8 cellular contexts compared by ENCODE assay signal in genomic region chr16:28538733-28539596, GRCh38. TPM values are rescaled to one million over a fixed set of nuclear protein-coding genes. Genes with fewer than 3 reads are reported as not detected.
A peak's percentile ranks its signal among the peaks of the same experiment; 100 is the strongest.
DNase-seq lines count a peak whose midpoint lies in the region; ATAC-seq and TF ChIP-seq lines count a peak whose summit lies in the region.

A gene with protein sequence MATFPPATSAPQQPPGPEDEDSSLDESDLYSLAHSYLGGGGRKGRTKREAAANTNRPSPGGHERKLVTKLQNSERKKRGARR (minus strand): TSS chr16:28538974. CDS start chr16:28538907, 67 bp downstream.

- peak within 1 kb of the TSS; percentile 8 for H3K4me3 ChIP-seq in retinal pigment epithelial cell (ENCODE audit: low read length)

- peak; percentile 97 to 99 for ATAC-seq in left cardiac atrium
- ATAC-seq in HG02970 (IDR thresholded peaks at IDR 0.05; ENCODE audit: low FRiP score, unreplicated experiment): no peak

- peak; percentile 99 for DNase-seq in GM04504 (ENCODE audit: low read depth)
- DNase-seq in amniotic epithelial cell (ENCODE audit: low read depth): peak; percentile 94
- DNase-seq in left cardiac atrium: peak; percentile 95
- DNase-seq in retinal pigment epithelial cell (ENCODE audit: low read depth): peak; percentile 76
- DNase-seq in T1000 (lab: John Stamatoyannopoulos, UW): no peak
- no peak for DNase-seq in NK-92 treated with Interleukin-12 subunit alpha and Interleukin-12 subunit beta, amount 100 ng/mL, for 24 hours (lab: John Stamatoyannopoulos, UW)
- no peak for DNase-seq in GM10266 (ENCODE audit: extremely low spot score)

- TF ChIP-seq CTCF in retinal pigment epithelial cell (conservative IDR thresholded peaks at IDR 0.05; ENCODE audit: low read depth, low read length) (no peak), GM10266 (IDR thresholded peaks at IDR 0.05; ENCODE audit: control insufficient read depth, insufficient read depth, low read depth, missing control alignments) (no peak)

- intact Hi-C loops in left cardiac atrium (cut with DNase I): no loop called here

RNA-seq across cellular contexts. Expression of the gene that starts here (rescaled TPM):
- 10 to 100 TPM; 49.3 to 90.2 TPM for total RNA-seq in left cardiac atrium

Comparison
In these comparisons a context has a peak if more than half of its experiments do, and no peak if none do; other contexts are left out.
1. DNase-seq: peak in GM04504 (single experiment), amniotic epithelial cell (single experiment), left cardiac atrium (single experiment) and retinal pigment epithelial cell (single experiment); none in T1000 (single experiment), NK-92 treated with Interleukin-12 subunit alpha and Interleukin-12 subunit beta, amount 100 ng/mL, for 24 hours (single experiment) and GM10266 (single experiment).